20 cellular contexts compared by ENCODE assay signal in the genomic region with DNA sequence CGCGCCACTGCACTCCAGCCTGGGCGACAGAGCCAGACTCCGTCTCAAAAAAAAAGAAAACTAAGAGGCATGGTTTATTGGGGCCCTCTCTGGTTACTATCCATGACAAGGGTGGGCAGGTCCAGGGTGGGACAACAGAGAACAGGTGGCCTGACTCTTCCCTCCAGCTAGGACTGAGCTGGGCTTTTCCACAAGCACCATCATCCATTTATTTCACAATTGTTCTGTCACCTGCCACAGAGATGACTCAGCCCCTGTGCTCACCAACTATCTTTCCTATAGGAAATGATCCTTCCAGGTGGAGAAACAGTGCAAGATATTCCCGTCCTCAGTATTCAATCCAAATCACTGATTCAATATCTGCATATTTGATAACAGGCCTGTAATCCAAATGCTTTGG. TPM values are rescaled to one million over a fixed set of nuclear protein-coding genes. Genes with fewer than 3 reads are reported as not detected.
DNase-seq lines count a peak whose midpoint lies in the region; FAIRE-seq and TF ChIP-seq lines count a peak whose summit lies in the region.
"Had no signal": no experiment of that assay in that cellular context is flagged by ENCODE, and none has a peak within 500 bp of the region (broad histone marks: within the 10 kb centered on the region; RNA-seq: fewer than 3 reads in every experiment).

No MANE protein-coding gene starts in this region.

- H2AFZ ChIP-seq in hepatocyte, result no peak overlapping the region
- H2AFZ ChIP-seq: PC-9 had no signal

- H3K27ac ChIP-seq in breast epithelium (no peak overlapping the region), SJCRH30 (no peak overlapping the region), hepatocyte (no peak overlapping the region), substantia nigra (ENCODE audit: low read depth, low read length, poor library complexity, severe bottlenecking) (no peak overlapping the region)
- H3K27ac ChIP-seq: PC-9 had no signal

- POLR2A ChIA-PET in MCF 10A (lab: Yijun Ruan, JAX), result no interaction called here

- no peaks in the 10 kb centered on the region for H4K20me1 ChIP-seq in hepatocyte (ENCODE audit: insufficient read depth, poor library complexity, severe bottlenecking)
- H4K20me1 ChIP-seq: BLaER1 treated with 17β-estradiol and CSF1 and Interleukin-3, amounts not matched to agents 10 nM and 100 nM had no signal

- H3K4me1 Mint-ChIP-seq in MCF 10A (ENCODE audit: insufficient read depth, unreplicated experiment) (peaks cover 6% of the 10 kb centered on the region), endothelial cell (ENCODE audit: unreplicated experiment) (no peaks in the 10 kb centered on the region)

- H3K4me1 ChIP-seq in breast epithelium (no peaks in the 10 kb centered on the region), SJCRH30 (peaks cover 8% of the 10 kb centered on the region; the same call in 1 of the 2 replicates), hepatocyte (ENCODE audit: insufficient read depth) (no peaks in the 10 kb centered on the region)

- H3K4me3 ChIP-seq in breast epithelium (no peak overlapping the region), SJCRH30 (no peak overlapping the region), hepatocyte (no peak overlapping the region)
- H3K4me3 ChIP-seq: BLaER1 treated with 17β-estradiol and CSF1 and Interleukin-3, amounts not matched to agents 10 nM and 100 nM; HAP-1; PC-9 had no signal

- H3K9me3 ChIP-seq in breast epithelium (peaks cover 0 to 4% of the 10 kb centered on the region in 2 donors), SJCRH30 (replicated peaks) (0 out of 2 replicates have a peak, but pooled peaks cover 2% of the 10 kb centered on the region), hepatocyte (ENCODE audit: low read depth) (no peaks in the 10 kb centered on the region)
- H3K9me3 ChIP-seq: HAP-1, SK-N-SH had no signal

- H3K27me3 Mint-ChIP-seq in MCF 10A (ENCODE audit: insufficient read depth, unreplicated experiment) (no peaks in the 10 kb centered on the region), endothelial cell (ENCODE audit: unreplicated experiment) (peaks cover 1% of the 10 kb centered on the region)

- H3K79me2 ChIP-seq in hepatocyte, result no peaks in the 10 kb centered on the region

- CTCF ChIA-PET in MCF 10A (lab: Yijun Ruan, JAX), result interaction anchor here (0.7 to 1.2 kb wide), 3 partner anchors 71 to 562 kb away, joined by 3 to 4 read pairs (median 4); no protein-coding TSS in a partner anchor

- DNase-seq in MCF 10A (ENCODE audit: unreplicated experiment), result peak; percentile 60
- DNase-seq in breast epithelium (ENCODE audit: low spot score in 2 of 2), result no peak
- peak; percentile 53 to 69 for DNase-seq in SJCRH30
- DNase-seq in hepatocyte (ENCODE audit: low spot score), result peak; percentile 30
- DNase-seq in urothelium cell line (ENCODE audit: low spot score), result peak; percentile 55
- no peak for DNase-seq in stimulated activated CD4-positive, alpha-beta T cell treated with anti-CD3 and anti-CD28 coated beads, Interleukin-2, amount 100 ng/mL, for 48 hours
- no peak for DNase-seq in substantia nigra (lab: John Stamatoyannopoulos, UW)
- no peak for DNase-seq in endothelial cell (ENCODE audit: low spot score)
- DNase-seq: NCI-H1417 treated with DMSO at 0.1 percent for 48 hours, NCI-H1930, NCI-H2171, NCI-H82, Right ventricle myocardium superior, SK-N-SH had no signal

- no peak overlapping the region for H3K4me2 ChIP-seq in hepatocyte
- H3K4me2 ChIP-seq: PC-9, SK-N-SH had no signal

- H3K4me3 Mint-ChIP-seq in MCF 10A (ENCODE audit: unreplicated experiment) (no peak overlapping the region), endothelial cell (ENCODE audit: unreplicated experiment) (no peak overlapping the region)

- TF ChIP-seq CTCF in MCF 10A (IDR thresholded peaks at IDR 0.05; ENCODE audit: unreplicated experiment) (no peak), breast epithelium (IDR thresholded peaks at IDR 0.05) (no peak), hepatocyte (IDR thresholded peaks at IDR 0.05; ENCODE audit: poor library complexity) (no peak), endothelial cell (IDR thresholded peaks at IDR 0.05; ENCODE audit: unreplicated experiment) (no peak)

- H3K36me3 ChIP-seq in breast epithelium, result no peaks in the 10 kb centered on the region
- no peaks in the 10 kb centered on the region for H3K36me3 ChIP-seq in SJCRH30
- no peaks in the 10 kb centered on the region for H3K36me3 ChIP-seq in hepatocyte (replicated peaks; ENCODE audit: insufficient read depth, low read depth)
- H3K36me3 ChIP-seq: BLaER1 treated with 17β-estradiol and CSF1 and Interleukin-3, amounts not matched to agents 10 nM and 100 nM; HAP-1 had no signal

- no peaks in the 10 kb centered on the region for H3K9me2 ChIP-seq in hepatocyte (replicated peaks; ENCODE audit: insufficient read depth)
- H3K9me2 ChIP-seq: SK-N-SH had no signal

- no peak for FAIRE-seq in urothelium cell line (lab: Jason Lieb, UNC)
- FAIRE-seq: A204.1, HTR-8/SVneo had no signal

- peaks cover 7% of the 10 kb centered on the region for H3K9me3 Mint-ChIP-seq in MCF 10A (ENCODE audit: unreplicated experiment)
- H3K9me3 Mint-ChIP-seq in endothelial cell (ENCODE audit: unreplicated experiment), result no peaks in the 10 kb centered on the region

- H3K27me3 ChIP-seq in breast epithelium (no peaks in the 10 kb centered on the region), SJCRH30 (no peaks in the 10 kb centered on the region), hepatocyte (no peaks in the 10 kb centered on the region)
- H3K27me3 ChIP-seq: BLaER1 treated with 17β-estradiol and CSF1 and Interleukin-3, amounts not matched to agents 10 nM and 100 nM had no signal

- no TSS peak for BruUV-seq in MCF 10A (replicated peaks; lab: Mats Ljungman, UMichigan)

- WGBS in hepatocyte (ENCODE audit: low lambda C conversion rate, missing lambda C conversion rate), result 89% methylated on average over 3 of the region's 5 CpGs

- TF ChIP-seq POLR2A in breast epithelium (IDR thresholded peaks at IDR 0.05), result no peak

- no peaks in the 10 kb centered on the region for H3K36me3 Mint-ChIP-seq in MCF 10A (ENCODE audit: insufficient read depth, unreplicated experiment)
- H3K36me3 Mint-ChIP-seq in endothelial cell (ENCODE audit: low read depth, unreplicated experiment), result no peaks in the 10 kb centered on the region

- intact Hi-C loops in MCF 10A (cut with micrococcal nuclease), result no loop called here
- intact Hi-C loops in breast epithelium (cut with DNase I; ENCODE audit: low total_unique reads), result no loop called here

- no peak overlapping the region for H3K27ac Mint-ChIP-seq in MCF 10A (ENCODE audit: low read depth, unreplicated experiment)
- no peak overlapping the region for H3K27ac Mint-ChIP-seq in endothelial cell (ENCODE audit: unreplicated experiment)

RNA-seq across cellular contexts. Expression of a gene that starts 44.9 kb away (rescaled TPM):
- not detected in 2 replicates for total RNA-seq in MCF 10A (2022)
- not detected for total RNA-seq in breast epithelium
- total RNA-seq in SJCRH30 (2014; rRNA removed; shearing (Covaris generic)), result 3.9 and 4.1 TPM in 2 replicates
- total RNA-seq in hepatocyte, result 0.23 and 0.60 TPM in 2 replicates
- polyA plus RNA-seq in hepatocyte, result 1.2 and 2.1 TPM in 2 replicates
- total RNA-seq in endothelial cell (ENCODE audit: unreplicated experiment), result not detected
- total RNA-seq: NCI-H460, PC-9, Right ventricle myocardium superior had no signal
- polyA plus RNA-seq: SK-N-SH had no signal

Comparison
In these comparisons a context has a peak if more than half of its experiments do, and no peak if none do; other contexts are left out.
1. DNase-seq: peak in MCF 10A (single experiment), SJCRH30 (2 of 2), hepatocyte (single experiment) and urothelium cell line (single experiment); none in breast epithelium (0 of 2), stimulated activated CD4-positive, alpha-beta T cell treated with anti-CD3 and anti-CD28 coated beads, Interleukin-2, amount 100 ng/mL, for 48 hours (0 of 2), substantia nigra (0 of 49) and endothelial cell (single experiment).